ENCODE assay signal across 29 cellular contexts in the genomic region with DNA sequence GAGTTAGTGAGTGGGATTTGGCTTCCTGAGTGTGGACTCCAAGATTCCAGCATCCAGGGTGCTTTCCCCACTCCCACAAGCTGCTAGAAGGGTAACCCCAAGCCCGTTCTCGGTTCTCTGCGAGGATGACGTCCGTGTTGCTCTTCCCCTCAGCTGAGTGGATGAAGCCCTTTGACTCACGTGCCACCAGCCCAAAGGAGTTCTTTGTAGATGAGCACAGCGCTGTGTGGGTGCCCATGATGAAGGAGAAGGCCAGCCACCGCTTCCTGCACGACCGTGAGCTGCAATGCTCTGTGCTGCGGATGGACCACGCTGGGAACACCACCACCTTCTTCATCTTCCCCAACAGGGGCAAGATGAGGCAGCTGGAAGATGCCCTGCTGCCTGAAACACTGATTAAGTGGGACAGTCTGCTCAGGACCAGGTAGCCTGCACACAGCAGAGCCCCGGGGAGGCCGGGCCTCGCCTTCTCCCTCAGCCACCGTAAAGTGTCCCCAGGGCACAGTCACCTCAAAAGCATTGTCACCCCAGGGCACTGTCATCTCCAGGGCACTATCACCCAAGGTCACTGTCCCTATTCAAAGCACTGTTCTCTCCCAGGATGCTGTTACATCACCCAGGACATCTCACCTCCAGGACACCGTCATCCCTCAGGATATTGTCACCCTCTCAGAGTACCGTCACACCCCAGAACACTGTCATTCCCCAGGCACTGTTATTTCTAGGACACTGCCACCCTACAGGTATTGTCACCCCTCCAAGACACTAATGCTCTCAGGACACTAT. TPM values are rescaled to one million over a fixed set of nuclear protein-coding genes. Genes with fewer than 3 reads are reported as not detected.
"Had no signal": no experiment of that assay in that cellular context is flagged by ENCODE, and none has a peak within 500 bp of the region (broad histone marks: within the 10 kb centered on the region; RNA-seq: fewer than 3 reads in every experiment).

No MANE protein-coding gene starts in this region.

- H3K9me3 Mint-ChIP-seq: activated naive CD4-positive, alpha-beta T cell treated with anti-CD3 and anti-CD28 coated beads, Interleukin-2, amount 50 U/mL, for 24 hours; activated T-cell treated with anti-CD3 and anti-CD28 coated beads, Interleukin-2, amount 50 U/mL, for 4 hours; activated T-helper 2 cell treated with anti-CD3 and anti-CD28 coated beads, Interferon-gamma antibody, Interleukin-2, Interleukin-4, amounts not matched to agents 10 μg/mL and 5 μg/mL and 100 μg/mL, durations not matched to agents 14 hours and 24 hours and 36 hours; stimulated activated effector memory CD8-positive, alpha-beta T cell treated with anti-CD3 and anti-CD28 coated beads, Interleukin-12 subunit alpha, Interleukin-12 subunit beta, amount 100 ng/mL, for 72 hours; T-helper 1 cell treated with Interleukin-12 subunit alpha and Interleukin-12 subunit beta and Interleukin-4 antibody, amounts not matched to agents 30 μg/mL and 1 μg/mL, for 36 hours had no signal

- H3K27ac Mint-ChIP-seq: activated naive CD4-positive, alpha-beta T cell treated with anti-CD3 and anti-CD28 coated beads, Interleukin-2, amount 50 U/mL, for 24 hours; activated T-helper 2 cell treated with anti-CD3 and anti-CD28 coated beads, Interferon-gamma antibody, Interleukin-2, Interleukin-4, amounts not matched to agents 10 μg/mL and 5 μg/mL and 100 μg/mL, durations not matched to agents 14 hours and 24 hours and 36 hours; stimulated activated effector memory CD8-positive, alpha-beta T cell treated with anti-CD3 and anti-CD28 coated beads, Interleukin-12 subunit alpha, Interleukin-12 subunit beta, amount 100 ng/mL, for 72 hours; T-helper 1 cell treated with Interleukin-12 subunit alpha and Interleukin-12 subunit beta and Interleukin-4 antibody, amounts not matched to agents 30 μg/mL and 1 μg/mL, for 36 hours had no signal

- DNase-seq: activated CD4-positive, alpha-beta T cell treated with anti-CD3 and anti-CD28 coated beads for 4 hours; activated CD4-positive, alpha-beta T cell treated with anti-CD3 and anti-CD28 coated beads, Interleukin-2, amount 50 U/mL, for 4 hours; activated T-cell treated with anti-CD3 and anti-CD28 coated beads, Interleukin-2, amount 50 U/mL, for 4 hours; anterior cingulate cortex; colonic mucosa; dorsolateral prefrontal cortex; effector memory CD4-positive, alpha-beta T cell; erythroblast; left colon; mammary epithelial cell; midbrain; naive thymus-derived CD8-positive, alpha-beta T cell; stimulated activated CD4-positive, alpha-beta T cell treated with anti-CD3 and anti-CD28 coated beads, Interleukin-12 subunit alpha, Interleukin-12 subunit beta, amount 100 ng/mL, for 4 hours; stimulated activated CD4-positive, alpha-beta T cell treated with anti-CD3 and anti-CD28 coated beads, Interleukin-4, amount 100 ng/mL, for 1 hour; stomach; SW 1271; T-helper 9 cell; thyroid gland had no signal

- H3K9me3 ChIP-seq: colonic mucosa, right lobe of liver, thyroid gland had no signal

- H3K27me3 ChIP-seq: colonic mucosa, dorsolateral prefrontal cortex, hepatocyte, right lobe of liver, stomach, thyroid gland had no signal

- H3K4me1 Mint-ChIP-seq: activated naive CD4-positive, alpha-beta T cell treated with anti-CD3 and anti-CD28 coated beads, Interleukin-2, amount 50 U/mL, for 24 hours; stimulated activated effector memory CD8-positive, alpha-beta T cell treated with anti-CD3 and anti-CD28 coated beads, Interleukin-12 subunit alpha, Interleukin-12 subunit beta, amount 100 ng/mL, for 72 hours had no signal

- H3K4me3 ChIP-seq: colonic mucosa, dorsolateral prefrontal cortex, gastroesophageal sphincter, hepatocyte, right lobe of liver, SK-N-MC, skin epidermis, stomach, thyroid gland had no signal

- H3K36me3 Mint-ChIP-seq: activated naive CD4-positive, alpha-beta T cell treated with anti-CD3 and anti-CD28 coated beads, Interleukin-2, amount 50 U/mL, for 24 hours; naive thymus-derived CD8-positive, alpha-beta T cell; stimulated activated effector memory CD8-positive, alpha-beta T cell treated with anti-CD3 and anti-CD28 coated beads, Interleukin-12 subunit alpha, Interleukin-12 subunit beta, amount 100 ng/mL, for 72 hours had no signal

- H3K36me3 ChIP-seq: colonic mucosa, gastroesophageal sphincter, right lobe of liver, stomach, thyroid gland had no signal

- ATAC-seq: activated T-cell treated with anti-CD3 and anti-CD28 coated beads, Interleukin-2, amount 50 U/mL, for 4 hours; gastroesophageal sphincter; left colon; naive thymus-derived CD8-positive, alpha-beta T cell; right lobe of liver had no signal

- H3K27ac ChIP-seq: colonic mucosa, dorsolateral prefrontal cortex, gastroesophageal sphincter, hepatocyte, right lobe of liver, SK-N-MC, skin epidermis, stomach, thyroid gland, VCaP had no signal

- H3K4me3 Mint-ChIP-seq: activated naive CD4-positive, alpha-beta T cell treated with anti-CD3 and anti-CD28 coated beads, Interleukin-2, amount 50 U/mL, for 24 hours; activated T-cell treated with anti-CD3 and anti-CD28 coated beads, Interleukin-2, amount 50 U/mL, for 4 hours; naive thymus-derived CD8-positive, alpha-beta T cell; stimulated activated effector memory CD8-positive, alpha-beta T cell treated with anti-CD3 and anti-CD28 coated beads, Interleukin-12 subunit alpha, Interleukin-12 subunit beta, amount 100 ng/mL, for 72 hours; T-helper 1 cell treated with Interleukin-12 subunit alpha and Interleukin-12 subunit beta and Interleukin-4 antibody, amounts not matched to agents 30 μg/mL and 1 μg/mL, for 36 hours had no signal

- H3K4me1 ChIP-seq: colonic mucosa, gastroesophageal sphincter, stomach, thyroid gland had no signal

RNA-seq across cellular contexts. Expression of gene SERPINA3, which starts 31.3 kb away (rescaled TPM):
- total RNA-seq: activated T-helper 2 cell treated with anti-CD3 and anti-CD28 coated beads, Interferon-gamma antibody, Interleukin-2, Interleukin-4, amounts not matched to agents 10 μg/mL and 5 μg/mL and 100 μg/mL, durations not matched to agents 14 hours and 24 hours and 36 hours; fibroblast of villous mesenchyme; naive thymus-derived CD8-positive, alpha-beta T cell had no signal
- polyA plus RNA-seq: naive thymus-derived CD8-positive, alpha-beta T cell had no signal
